Comparison of ENCODE assay signal across 23 cellular contexts in genomic region chr7:101547916-101548599, GRCh38.
DNase-seq lines count a peak whose midpoint lies in the region; ATAC-seq and TF ChIP-seq lines count a peak whose summit lies in the region.
"Had no signal": no experiment of that assay in that cellular context is flagged by ENCODE, and none has a peak within 500 bp of the region (broad histone marks: within the 10 kb centered on the region; RNA-seq: fewer than 3 reads in every experiment).

No MANE protein-coding gene starts in this region.

- H3K9me3 Mint-ChIP-seq in activated naive CD4-positive, alpha-beta T cell treated with anti-CD3 and anti-CD28 coated beads for 36 hours, result no peaks in the 10 kb centered on the region
- H3K9me3 Mint-ChIP-seq in activated naive CD4-positive, alpha-beta T cell treated with anti-CD3 and anti-CD28 coated beads, Interleukin-2, amount 50 U/mL, for 72 hours, result no peaks in the 10 kb centered on the region
- no peaks in the 10 kb centered on the region for H3K9me3 Mint-ChIP-seq in chondrocyte (ENCODE audit: low read depth)
- no peaks in the 10 kb centered on the region for H3K9me3 Mint-ChIP-seq in nephron progenitor cell
- H3K9me3 Mint-ChIP-seq: activated naive CD8-positive, alpha-beta T cell treated with anti-CD3 and anti-CD28 coated beads for 36 hours; activated T-helper 1 cell treated with anti-CD3 and anti-CD28 coated beads, Interleukin-12 subunit alpha, Interleukin-12 subunit beta, Interleukin-2, Interleukin-4 antibody, amounts not matched to agents 30 ng/mL and 10 ng/mL and 1 ng/mL, durations not matched to agents 14 hours and 24 hours and 36 hours; CD4-positive, alpha-beta T cell; naive thymus-derived CD8-positive, alpha-beta T cell had no signal

- CTCF ChIA-PET in activated naive CD4-positive, alpha-beta T cell treated with anti-CD3 and anti-CD28 coated beads for 36 hours (lab: Charles Lee), result no interaction called here

- 78 to 79% methylated on average over 13 of the region's 13 CpGs for WGBS in aorta, 2 donors

- H3K4me1 ChIP-seq in aorta (ENCODE audit: control insufficient read depth in 1 of 2, insufficient read depth in 2 of 2, low read length in 2 of 2), result no peaks in the 10 kb centered on the region

- no peaks in the 10 kb centered on the region for H3K27me3 Mint-ChIP-seq in activated naive CD4-positive, alpha-beta T cell treated with anti-CD3 and anti-CD28 coated beads for 36 hours (ENCODE audit: low read depth)
- H3K27me3 Mint-ChIP-seq in chondrocyte (ENCODE audit: low read depth) (no peaks in the 10 kb centered on the region), nephron progenitor cell (ENCODE audit: low read depth, poor library complexity) (no peaks in the 10 kb centered on the region)
- H3K27me3 Mint-ChIP-seq: CD4-positive, alpha-beta T cell had no signal

- H3K36me3 ChIP-seq in aorta (ENCODE audit: control insufficient read depth in 1 of 2, insufficient read depth in 2 of 2, low read length in 1 of 2), result no peaks in the 10 kb centered on the region

- H3K9me3 ChIP-seq in aorta (ENCODE audit: control insufficient read depth, low read length), result no peaks in the 10 kb centered on the region

- intact Hi-C loops in activated naive CD4-positive, alpha-beta T cell treated with anti-CD3 and anti-CD28 coated beads for 36 hours (cut with micrococcal nuclease), result loop anchor here (10.0 kb wide), 1 partner anchor 137 kb away; no protein-coding TSS in a partner anchor
- intact Hi-C loops in aorta (cut with DNase I), result loop anchor here in 1 of 2 donors (10.0 kb wide), 1 partner anchor 687 kb away; no protein-coding TSS in a partner anchor

- no peak overlapping the region for H3K4me3 Mint-ChIP-seq in activated naive CD4-positive, alpha-beta T cell treated with anti-CD3 and anti-CD28 coated beads for 36 hours
- no peak overlapping the region for H3K4me3 Mint-ChIP-seq in chondrocyte (ENCODE audit: unreplicated experiment)
- no peak overlapping the region for H3K4me3 Mint-ChIP-seq in nephron progenitor cell
- H3K4me3 Mint-ChIP-seq: activated naive CD8-positive, alpha-beta T cell treated with anti-CD3 and anti-CD28 coated beads for 36 hours; activated T-helper 1 cell treated with anti-CD3 and anti-CD28 coated beads, Interleukin-12 subunit alpha, Interleukin-12 subunit beta, Interleukin-2, Interleukin-4 antibody, amounts not matched to agents 30 ng/mL and 10 ng/mL and 1 ng/mL, durations not matched to agents 14 hours and 24 hours and 36 hours; CD4-positive, alpha-beta T cell; naive thymus-derived CD8-positive, alpha-beta T cell had no signal

- no peaks in the 10 kb centered on the region for H3K36me3 Mint-ChIP-seq in activated naive CD4-positive, alpha-beta T cell treated with anti-CD3 and anti-CD28 coated beads for 36 hours (ENCODE audit: low read depth)
- no peaks in the 10 kb centered on the region for H3K36me3 Mint-ChIP-seq in activated naive CD4-positive, alpha-beta T cell treated with anti-CD3 and anti-CD28 coated beads, Interleukin-2, amount 50 U/mL, for 72 hours
- H3K36me3 Mint-ChIP-seq in chondrocyte (ENCODE audit: low read depth) (peaks cover 16% of the 10 kb centered on the region), nephron progenitor cell (ENCODE audit: low read depth) (peaks cover 48% of the 10 kb centered on the region)
- H3K36me3 Mint-ChIP-seq: activated naive CD8-positive, alpha-beta T cell treated with anti-CD3 and anti-CD28 coated beads for 36 hours; naive thymus-derived CD8-positive, alpha-beta T cell had no signal

- H3K27ac ChIP-seq in aorta (ENCODE audit: low read depth in 1 of 2, low read length in 2 of 2), result no peak overlapping the region
- H3K27ac ChIP-seq: coronary artery, skin epidermis had no signal

- H3K4me3 ChIP-seq in aorta (ENCODE audit: low read length in 2 of 2), result no peak overlapping the region
- H3K4me3 ChIP-seq: coronary artery, skin epidermis had no signal

- H3K27ac Mint-ChIP-seq in activated naive CD4-positive, alpha-beta T cell treated with anti-CD3 and anti-CD28 coated beads for 36 hours, result no peak overlapping the region
- peak overlapping the region in 1 of 2 donors; percentile 5 for H3K27ac Mint-ChIP-seq in activated naive CD4-positive, alpha-beta T cell treated with anti-CD3 and anti-CD28 coated beads, Interleukin-2, amount 50 U/mL, for 72 hours
- no peak overlapping the region for H3K27ac Mint-ChIP-seq in chondrocyte (ENCODE audit: unreplicated experiment)
- peak overlapping the region; percentile 42 for H3K27ac Mint-ChIP-seq in nephron progenitor cell
- H3K27ac Mint-ChIP-seq: activated naive CD8-positive, alpha-beta T cell treated with anti-CD3 and anti-CD28 coated beads for 36 hours; activated T-helper 1 cell treated with anti-CD3 and anti-CD28 coated beads, Interleukin-12 subunit alpha, Interleukin-12 subunit beta, Interleukin-2, Interleukin-4 antibody, amounts not matched to agents 30 ng/mL and 10 ng/mL and 1 ng/mL, durations not matched to agents 14 hours and 24 hours and 36 hours; CD4-positive, alpha-beta T cell; naive thymus-derived CD8-positive, alpha-beta T cell had no signal

- no peaks in the 10 kb centered on the region for H3K4me1 Mint-ChIP-seq in activated naive CD4-positive, alpha-beta T cell treated with anti-CD3 and anti-CD28 coated beads for 36 hours (ENCODE audit: low read depth)
- H3K4me1 Mint-ChIP-seq in chondrocyte (ENCODE audit: low read depth), result no peaks in the 10 kb centered on the region
- H3K4me1 Mint-ChIP-seq in nephron progenitor cell, result no peaks in the 10 kb centered on the region
- H3K4me1 Mint-ChIP-seq: activated naive CD8-positive, alpha-beta T cell treated with anti-CD3 and anti-CD28 coated beads for 36 hours; naive thymus-derived CD8-positive, alpha-beta T cell had no signal

- peak; percentile 2 for DNase-seq in activated naive CD4-positive, alpha-beta T cell treated with anti-CD3 and anti-CD28 coated beads for 36 hours
- DNase-seq in activated naive CD4-positive, alpha-beta T cell treated with anti-CD3 and anti-CD28 coated beads, Interleukin-2, amount 50 U/mL, for 72 hours (ENCODE audit: low spot score in 2 of 2), result no peak
- peak; percentile 69 for DNase-seq in chondrocyte (ENCODE audit: low spot score)
- DNase-seq in nephron progenitor cell, result no peak
- peak; percentile 27 to 55 for DNase-seq in aorta
- no peak for DNase-seq in pons (ENCODE audit: low spot score)
- DNase-seq: activated naive CD8-positive, alpha-beta T cell treated with anti-CD3 and anti-CD28 coated beads for 36 hours; AML-193; anterior cingulate cortex; effector CD8-positive, alpha-beta T cell; KBM-7; NCI-H1105; NCI-H187; NCI-H524; OCI-M1; stimulated activated naive CD4-positive, alpha-beta T cell had no signal

- no peak for ATAC-seq in activated naive CD4-positive, alpha-beta T cell treated with anti-CD3 and anti-CD28 coated beads, Interleukin-2, amount 50 U/mL, for 72 hours
- ATAC-seq in aorta (ENCODE audit: low FRiP score) (no peak), GM18502 (IDR thresholded peaks at IDR 0.05; ENCODE audit: poor library complexity, unreplicated experiment) (no peak), HG02588 (IDR thresholded peaks at IDR 0.05; ENCODE audit: unreplicated experiment) (no peak)
- ATAC-seq: naive thymus-derived CD8-positive, alpha-beta T cell had no signal

- no peaks in the 10 kb centered on the region for H3K27me3 ChIP-seq in aorta (ENCODE audit: control insufficient read depth in 1 of 2, insufficient read depth in 2 of 2, low read length in 1 of 2)

- no peak for TF ChIP-seq CTCF in chondrocyte (IDR thresholded peaks at IDR 0.05)
- no peak for TF ChIP-seq CTCF in nephron progenitor cell (IDR thresholded peaks at IDR 0.05)

Comparison
In these comparisons a context has a peak if more than half of its experiments do, and no peak if none do; other contexts are left out.
1. DNase-seq: peak in activated naive CD4-positive, alpha-beta T cell treated with anti-CD3 and anti-CD28 coated beads for 36 hours (single experiment), chondrocyte (single experiment) and aorta (2 of 2); none in activated naive CD4-positive, alpha-beta T cell treated with anti-CD3 and anti-CD28 coated beads, Interleukin-2, amount 50 U/mL, for 72 hours (0 of 2), nephron progenitor cell (single experiment) and pons (single experiment).